Comparison of ENCODE assay signal across 17 cellular contexts in the genomic region with DNA sequence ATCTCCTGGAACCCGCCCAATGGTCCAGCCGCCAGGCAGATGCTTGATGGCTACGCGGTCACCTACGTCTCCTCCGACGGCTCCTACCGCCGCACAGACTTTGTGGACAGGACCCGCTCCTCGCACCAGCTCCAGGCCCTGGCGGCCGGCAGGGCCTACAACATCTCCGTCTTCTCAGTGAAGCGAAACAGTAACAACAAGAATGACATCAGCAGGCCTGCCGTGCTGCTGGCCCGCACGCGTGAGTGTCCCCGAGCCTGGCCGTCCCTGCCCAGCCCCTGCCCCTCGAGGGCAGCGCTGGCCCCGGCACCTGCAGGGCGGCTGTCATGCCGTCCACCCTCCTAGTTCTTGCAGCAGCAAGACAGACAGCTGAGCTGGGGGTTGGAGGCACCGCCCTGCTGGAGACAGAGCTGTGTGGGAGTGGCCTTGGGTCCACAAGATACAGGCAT. TPM values are rescaled to one million over a fixed set of nuclear protein-coding genes. Genes with fewer than 3 reads are reported as not detected.
DNase-seq lines count a peak whose midpoint lies in the region; ATAC-seq and TF ChIP-seq lines count a peak whose summit lies in the region.
"Had no signal": no experiment of that assay in that cellular context is flagged by ENCODE, and none has a peak within 500 bp of the region (broad histone marks: within the 10 kb centered on the region; RNA-seq: fewer than 3 reads in every experiment).

No MANE protein-coding gene starts in this region.

- no peak overlapping the region for H3K18ac ChIP-seq in neuronal stem cell (ENCODE audit: low read length)

- no peaks in the 10 kb centered on the region for H3K9me3 ChIP-seq in right atrium auricular region
- no peaks in the 10 kb centered on the region for H3K9me3 ChIP-seq in colonic mucosa
- H3K9me3 ChIP-seq in neuronal stem cell (replicated peaks in 1 of 2; ENCODE audit: control insufficient read depth in 2 of 2, insufficient read depth in 1 of 2, low read depth in 1 of 2, low read length in 2 of 2) = no peaks in the 10 kb centered on the region

- intact Hi-C loops in cardiac septum (cut with DNase I) = no loop called here
- intact Hi-C loops in colonic mucosa (cut with DNase I) = no loop called here

- no peak overlapping the region for H4K91ac ChIP-seq in neuronal stem cell (ENCODE audit: low read depth, low read length, poor library complexity)

- H3K4ac ChIP-seq in neuronal stem cell (ENCODE audit: low read length) = no peak overlapping the region

- H3K4me1 ChIP-seq in right atrium auricular region = peaks cover 0 to 7% of the 10 kb centered on the region in 2 donors
- no peaks in the 10 kb centered on the region for H3K4me1 ChIP-seq in colonic mucosa
- H3K4me1 ChIP-seq in neuronal stem cell (ENCODE audit: control insufficient read depth in 2 of 2, insufficient read depth in 1 of 2, low read depth in 1 of 2, low read length in 2 of 2) = peaks cover 0 to 3% of the 10 kb centered on the region in 2 donors

- no peak overlapping the region for H2BK120ac ChIP-seq in neuronal stem cell (ENCODE audit: low read depth, low read length)

- no peak overlapping the region for H4K8ac ChIP-seq in neuronal stem cell (ENCODE audit: low read depth, low read length)

- H3K14ac ChIP-seq in neuronal stem cell (ENCODE audit: low read length) = peak overlapping the region; percentile 71

- DNase-seq in right atrium auricular region (ENCODE audit: low spot score) (peak; percentile 42), cardiac septum (ENCODE audit: low spot score) (no peak), colonic mucosa (peak; percentile 17), neuronal stem cell (ENCODE audit: low spot score) (no peak), OCI-M2 (lab: John Stamatoyannopoulos, UW; ENCODE audit: unreplicated experiment) (no peak)
- DNase-seq: ACHN; CD4-positive, alpha-beta memory T cell; GF-D8; HFFc6; IMR-90; NCI-H146; NCI-H2107; NCI-H774; Right ventricle myocardium superior had no signal

- no peak overlapping the region for H2AFZ ChIP-seq in neuronal stem cell (ENCODE audit: low read length)

- H2BK5ac ChIP-seq in neuronal stem cell (ENCODE audit: low read length) = no peak overlapping the region

- no peak overlapping the region for H2BK12ac ChIP-seq in neuronal stem cell (ENCODE audit: low read length)

- no peak for ATAC-seq in HG02852 (IDR thresholded peaks at IDR 0.05; ENCODE audit: unreplicated experiment)
- ATAC-seq in HG03354 (IDR thresholded peaks at IDR 0.05; ENCODE audit: poor library complexity, severe bottlenecking, unreplicated experiment) = no peak
- ATAC-seq: Panc1 had no signal

- peaks cover 12% of the 10 kb centered on the region for H3K36me3 ChIP-seq in right atrium auricular region
- H3K36me3 ChIP-seq in colonic mucosa = no peaks in the 10 kb centered on the region
- no peaks in the 10 kb centered on the region for H3K36me3 ChIP-seq in neuronal stem cell (replicated peaks in 1 of 2; ENCODE audit: control insufficient read depth in 2 of 2, insufficient read depth in 2 of 2, low read length in 2 of 2)

- H3K4me3 ChIP-seq in right atrium auricular region (no peak overlapping the region), colonic mucosa (no peak overlapping the region), neuronal stem cell (ENCODE audit: low read length in 2 of 2) (no peak overlapping the region)

- H3K79me1 ChIP-seq in neuronal stem cell (ENCODE audit: low read depth, low read length) = peaks cover 4% of the 10 kb centered on the region

- no peak overlapping the region for H3K27ac ChIP-seq in right atrium auricular region
- no peak overlapping the region for H3K27ac ChIP-seq in colonic mucosa
- no peak overlapping the region for H3K27ac ChIP-seq in neuronal stem cell (replicated peaks; ENCODE audit: low read length)

- H2AK5ac ChIP-seq in neuronal stem cell (ENCODE audit: low read depth, low read length) = no peak overlapping the region

- no CpG with 5 or more reads among the region's 27 CpGs for WGBS in neuronal stem cell (ENCODE audit: extremely low coverage in 2 of 2, insufficient read length in 2 of 2, insufficient replicate concordance in 1 of 2), 2 donors

- H3K9ac ChIP-seq in colonic mucosa (ENCODE audit: low read depth in 2 of 2, low read length in 2 of 2) (no peak overlapping the region), neuronal stem cell (ENCODE audit: low read depth, low read length, poor library complexity) (no peak overlapping the region)

- H2BK15ac ChIP-seq in neuronal stem cell (ENCODE audit: low read length) = no peak overlapping the region

- H3K23ac ChIP-seq in neuronal stem cell (ENCODE audit: low read depth, low read length, poor library complexity) = no peak overlapping the region

- TF ChIP-seq CTCF in right atrium auricular region (IDR thresholded peaks at IDR 0.05) (no peak), colonic mucosa (IDR thresholded peaks at IDR 0.05) (no peak)

- H3K4me2 ChIP-seq in neuronal stem cell (ENCODE audit: insufficient read depth, low read length, poor library complexity, severe bottlenecking) = no peak overlapping the region

- H3K27me3 ChIP-seq in right atrium auricular region = no peaks in the 10 kb centered on the region
- H3K27me3 ChIP-seq in colonic mucosa = no peaks in the 10 kb centered on the region
- peaks cover 0 to 73% (median 0%) of the 10 kb centered on the region in 3 experiments for H3K27me3 ChIP-seq in neuronal stem cell (ENCODE audit: control insufficient read depth in 3 of 3, insufficient read depth in 3 of 3, low read depth in 1 of 3, low read length in 3 of 3)

RNA-seq across cellular contexts. Expression of a gene that starts 36.7 kb away (rescaled TPM):
- total RNA-seq in right atrium auricular region (10 to 100 TPM; 20.6 to 25.3 TPM), cardiac septum (21.0 TPM), colonic mucosa (10 to 100 TPM; 20.2 to 25.5 TPM)
- polyA plus RNA-seq in neuronal stem cell (2013, experiment 1 of 2) = 19.9 TPM
- 20.1 TPM for polyA plus RNA-seq in neuronal stem cell (2013, experiment 2 of 2)

Comparison
In these comparisons a context has a peak if more than half of its experiments do, and no peak if none do; other contexts are left out.
1. DNase-seq: peak in right atrium auricular region (single experiment) and colonic mucosa (single experiment); none in cardiac septum (single experiment), neuronal stem cell (single experiment) and OCI-M2 (single experiment).